In the genomic region with DNA sequence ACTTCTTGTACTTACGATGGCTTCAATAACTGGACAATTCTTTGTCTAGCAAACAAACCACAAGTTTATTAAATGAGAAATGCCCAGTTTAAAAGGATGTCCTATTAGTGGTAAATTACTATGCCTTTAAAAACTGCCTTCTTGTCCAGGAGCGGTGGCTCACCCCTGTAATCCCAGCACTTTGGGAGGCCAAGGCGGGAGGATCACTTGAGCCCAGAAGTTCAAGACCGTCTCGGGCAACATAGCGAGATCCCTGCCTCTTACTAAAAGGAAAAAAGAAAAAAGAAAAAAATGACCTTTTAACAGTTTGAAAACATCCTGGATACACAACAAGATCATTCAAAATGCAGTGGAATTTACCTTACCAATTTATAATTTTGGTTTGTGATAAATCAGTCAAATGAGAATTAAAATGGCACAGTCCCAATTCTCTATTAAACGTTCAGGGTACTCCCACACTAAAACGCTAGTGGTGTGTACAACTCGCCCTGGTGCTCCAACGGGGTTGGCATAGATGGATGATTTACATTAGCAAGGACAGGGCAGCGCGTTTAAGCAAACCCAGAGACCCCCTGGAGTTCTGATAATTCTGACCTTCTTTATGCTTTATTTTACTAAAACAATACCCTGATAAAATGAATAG, we compare ENCODE assay signal across 8 cellular contexts. TPM values are rescaled to one million over a fixed set of nuclear protein-coding genes. Genes with fewer than 3 reads are reported as not detected.
A peak's percentile ranks its signal among the peaks of the same experiment; 100 is the strongest.
DNase-seq lines count a peak whose midpoint lies in the region; ATAC-seq, FAIRE-seq and TF ChIP-seq lines count a peak whose summit lies in the region.

No MANE protein-coding gene starts in this region.

- H3K4me1 ChIP-seq in ES-I3 (ENCODE audit: insufficient read depth, low read length) = peaks cover 12% of the 10 kb centered on the region; the same call in 1 of the 2 replicates

- H4K20me1 ChIP-seq in neural cell (ENCODE audit: insufficient read depth) = peaks cover 23% of the 10 kb centered on the region

- H3K4me2 ChIP-seq in neural cell (ENCODE audit: low read length) = peak overlapping the region; percentile 11

- intact Hi-C loops in dorsolateral prefrontal cortex (cut with DNase I) = no loop called here

- peaks cover 45% of the 10 kb centered on the region for H3K79me2 ChIP-seq in neural cell (replicated peaks; ENCODE audit: insufficient read depth, low read length)

- peak overlapping the region; percentile 76 to 99 (median 94) for H3K4me3 ChIP-seq in dorsolateral prefrontal cortex
- peak overlapping the region; percentile 96 for H3K4me3 ChIP-seq in neural cell (ENCODE audit: low read length)

- no peak for TF ChIP-seq EP300 in neural cell (conservative IDR thresholded peaks at IDR 0.05; ENCODE audit: poor library complexity, severe bottlenecking)

- H3F3A ChIP-seq in neural cell (ENCODE audit: insufficient read depth, low read length, poor library complexity, severe bottlenecking) = peaks cover 11% of the 10 kb centered on the region

- no peak for TF ChIP-seq POLR2A in GM18505 (IDR thresholded peaks at IDR 0.05; ENCODE audit: borderline replicate concordance, extremely low read depth, insufficient read depth, insufficient read length)

- H3K36me3 ChIP-seq in ES-I3 (ENCODE audit: insufficient read depth, low read length) (peaks cover 1% of the 10 kb centered on the region; the same call in 1 of the 2 replicates), neural cell (ENCODE audit: insufficient read depth, low read length) (no peaks in the 10 kb centered on the region)

- TF ChIP-seq CTCF in dorsolateral prefrontal cortex (IDR thresholded peaks at IDR 0.05 in 54 of 56, conservative IDR thresholded peaks at IDR 0.05 in 2 of 56; ENCODE audit: low read depth in 1 of 56, partially characterized antibody in 56 of 56) (no peak), neural cell (IDR thresholded peaks at IDR 0.05; ENCODE audit: poor library complexity, severe bottlenecking) (no peak)

- no peaks in the 10 kb centered on the region for H3K9me3 ChIP-seq in ES-I3 (ENCODE audit: control insufficient read depth, insufficient read depth, low read length)
- H3K9me3 ChIP-seq in neural cell (ENCODE audit: low read length) = no peaks in the 10 kb centered on the region

- DNase-seq in NCI-H748 treated with DMSO at 0.1 percent for 48 hours (lab: John Stamatoyannopoulos, UW) (peak; percentile 87), dorsolateral prefrontal cortex (peak in 1 of 10 donors; percentile 41), frontal cortex (ENCODE audit: low spot score in 2 of 2) (no peak)
- no peak for DNase-seq in effector CD4-positive, alpha-beta T cell

- H3K27ac ChIP-seq in dorsolateral prefrontal cortex (peak overlapping the region; percentile 93 to 100 (median 99)), neural cell (ENCODE audit: low read length) (peak overlapping the region; percentile 94)

- H3K9ac ChIP-seq in ES-I3 (ENCODE audit: low read depth, low read length) (peak overlapping the region; percentile 98), neural cell (ENCODE audit: low read length) (peak overlapping the region; percentile 99)

- TF ChIP-seq RAD21 in neural cell (conservative IDR thresholded peaks at IDR 0.05) = no peak

- H3K27me3 ChIP-seq in dorsolateral prefrontal cortex (no peaks in the 10 kb centered on the region), neural cell (ENCODE audit: insufficient read depth, low read depth, low read length) (no peaks in the 10 kb centered on the region)

- no peaks in the 10 kb centered on the region for H3K9me2 ChIP-seq in neural cell (ENCODE audit: insufficient read depth, low read length)

- no peak for FAIRE-seq in frontal cortex (lab: Jason Lieb, UNC)

- ATAC-seq in GM18505 (IDR thresholded peaks at IDR 0.05; ENCODE audit: unreplicated experiment) (no peak), HG03521 (IDR thresholded peaks at IDR 0.05; ENCODE audit: unreplicated experiment) (no peak)

- H2AFZ ChIP-seq in neural cell (ENCODE audit: low read depth, low read length) = peak overlapping the region; percentile 16

TF ChIP-seq in neural cell, 6 proteins besides CTCF, POLR2A, EP300 and RAD21:
- TF ChIP-seq POLR2AphosphoS5 (IDR thresholded peaks at IDR 0.05) (no peak), TAF1 (IDR thresholded peaks at IDR 0.05; ENCODE audit: low read depth) (no peak), SMC3 (conservative IDR thresholded peaks at IDR 0.05; ENCODE audit: poor library complexity) (no peak)

RNA-seq across cellular contexts. Expression of a gene that starts 2.2 kb away (rescaled TPM):
- total RNA-seq in dorsolateral prefrontal cortex (10 to 100 TPM in 7 of 120 experiments, 1 to 10 TPM in 113; 4.4 to 12.5 (median 7.1) TPM), frontal cortex (11.4 TPM)
- polyA plus RNA-seq in neural cell = 8.9 and 10.3 TPM in 2 replicates
- 11.0 and 12.5 TPM in 2 replicates for polyA minus RNA-seq in neural cell
